Comparison of ENCODE assay signal across 25 cellular contexts in the genomic region with DNA sequence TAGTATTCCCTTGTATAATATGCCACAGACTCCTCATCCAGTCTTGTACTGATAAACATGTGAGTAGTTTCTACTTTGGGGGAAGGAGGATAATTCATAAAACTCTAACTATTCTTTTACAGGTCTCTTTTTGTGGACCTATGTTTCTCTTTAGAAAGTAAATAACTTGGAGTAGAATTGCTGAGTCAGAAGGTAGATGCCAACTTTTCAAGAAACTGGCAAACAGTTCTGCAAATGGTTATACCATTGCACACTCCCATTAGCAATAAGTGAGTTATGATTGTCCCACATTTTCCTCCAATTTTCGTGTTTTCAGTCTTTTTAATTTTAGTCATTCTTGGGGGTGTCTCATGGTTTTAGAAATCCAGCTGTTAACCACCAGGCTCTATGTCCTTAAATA.
"Had no signal": no experiment of that assay in that cellular context is flagged by ENCODE, and none has a peak within 500 bp of the region (broad histone marks: within the 10 kb centered on the region; RNA-seq: fewer than 3 reads in every experiment).

No MANE protein-coding gene starts in this region.

- H3K9me3 ChIP-seq: ascending aorta, Peyer's patch, SJCRH30 had no signal

- H3K36me3 ChIP-seq: ascending aorta, Peyer's patch, SJCRH30 had no signal

- H3K27ac ChIP-seq: ascending aorta, Peyer's patch, RWPE1, SJCRH30 had no signal

- H3K4me3 ChIP-seq: ascending aorta, Peyer's patch, SJCRH30 had no signal

- ATAC-seq: activated CD4-positive, CD25-positive, alpha-beta regulatory T cell treated with anti-CD3 and anti-CD28 coated beads, Interleukin-2, amount 50 U/mL, for 24 hours; activated CD8-positive, alpha-beta T cell treated with anti-CD3 and anti-CD28 coated beads, Interleukin-2, amount 10 ng/mL, durations not matched to agents 7 days and 5 days; activated naive CD8-positive, alpha-beta T cell treated with anti-CD3 and anti-CD28 coated beads, Interleukin-2, amount 50 U/mL, for 24 hours; SK-N-SH treated with all-trans-retinoic acid at 6 μM for 48 hours had no signal

- DNase-seq: activated CD4-positive, alpha-beta T cell treated with anti-CD3 and anti-CD28 coated beads for 4 hours; activated CD4-positive, alpha-beta T cell treated with anti-CD3 and anti-CD28 coated beads, Interleukin-2, amount 50 U/mL, for 4 hours; activated CD8-positive, alpha-beta memory T cell treated with anti-CD3 and anti-CD28 coated beads, Interleukin-2, amount 50 U/mL, for 48 hours; activated CD8-positive, alpha-beta T cell treated with anti-CD3 and anti-CD28 coated beads, Interleukin-2, amount 10 ng/mL, durations not matched to agents 7 days and 5 days; activated naive CD8-positive, alpha-beta T cell treated with anti-CD3 and anti-CD28 coated beads, Interleukin-2, amount 50 U/mL, for 24 hours; activated T-cell treated with anti-CD3 and anti-CD28 coated beads, Interleukin-2, amount 50 U/mL, for 1 hour; amniotic stem cell; cerebellar nuclear complex; NCI-H1048; NCI-H146; NCI-H187 treated with DMSO at 0.1 percent for 48 hours; NCI-H2171 treated with DMSO at 0.1 percent for 48 hours; NCI-H345; NCI-H510A; NCI-H526 treated with DMSO at 0.1 percent for 48 hours; NCI-H82; NK-92 treated with Interleukin-12 subunit alpha and Interleukin-12 subunit beta, amount 100 ng/mL, for 24 hours; Peyer's patch; Right ventricle myocardium superior; SJCRH30; SW 1271 had no signal

- H3K27me3 ChIP-seq: ascending aorta, Peyer's patch, SJCRH30 had no signal

- H3K4me1 ChIP-seq: ascending aorta, Peyer's patch, SJCRH30 had no signal
